Comparison of ENCODE assay signal across 8 cellular contexts in the genomic region with DNA sequence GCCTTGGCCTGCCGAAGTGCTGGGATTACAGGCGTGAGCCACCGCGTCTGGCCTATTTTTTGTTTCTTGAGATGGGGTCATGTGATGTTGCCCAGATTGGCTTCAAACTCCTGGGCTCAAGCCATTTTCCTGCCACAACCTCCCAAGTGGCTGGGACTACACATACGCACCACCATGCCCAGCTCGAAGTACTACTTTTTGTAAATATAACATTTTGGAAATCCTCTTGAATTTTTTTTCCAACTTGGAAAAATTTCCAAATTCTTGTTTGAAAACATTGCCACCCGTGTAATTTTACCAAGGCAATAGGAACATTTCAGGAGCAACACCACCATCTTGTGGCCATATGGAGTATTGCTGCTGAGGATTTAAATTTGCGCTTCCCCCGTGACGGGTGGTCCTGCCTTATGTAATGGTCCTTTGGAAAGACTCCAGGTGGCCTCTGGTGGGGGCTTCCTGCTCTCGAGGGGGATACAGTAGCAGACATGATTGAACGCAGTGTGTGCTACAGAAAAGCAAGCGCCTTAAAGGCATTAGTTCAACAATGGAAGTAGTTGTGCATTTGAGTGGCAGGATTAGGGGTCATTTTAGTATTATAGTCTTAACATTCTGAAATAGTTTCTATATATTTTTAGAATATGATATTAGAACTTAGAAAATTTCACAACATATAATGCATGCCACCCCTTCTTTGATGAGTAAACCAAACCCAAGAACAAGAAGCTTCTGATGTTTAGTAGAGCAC. TPM values are rescaled to one million over a fixed set of nuclear protein-coding genes. Genes with fewer than 3 reads are reported as not detected.
A peak's percentile ranks its signal among the peaks of the same experiment; 100 is the strongest.
DNase-seq lines count a peak whose midpoint lies in the region; ATAC-seq lines count a peak whose summit lies in the region.

No MANE protein-coding gene starts in this region.

- peak; percentile 25 for DNase-seq in DMS79 treated with DMSO at 0.1 percent for 48 hours (lab: John Stamatoyannopoulos, UW)
- no peak for DNase-seq in DMS79 (lab: John Stamatoyannopoulos, UW)
- DNase-seq in NCI-H1417 treated with DMSO at 0.1 percent for 48 hours (lab: John Stamatoyannopoulos, UW) = peak; percentile 25
- peak in 3 of 4 experiments; percentile 26 to 30 (median 27) for DNase-seq in activated CD4-positive, CD25-positive, alpha-beta regulatory T cell (lab: John Stamatoyannopoulos, UW)
- peak; percentile 49 to 50 for DNase-seq in central memory CD8-positive, alpha-beta T cell (ENCODE audit: low spot score in 2 of 2)
- DNase-seq in kidney tubule cell (ENCODE audit: low spot score) = peak; percentile 64
- peak; percentile 43 for DNase-seq in stimulated activated CD4-positive, alpha-beta T cell treated with anti-CD3 and anti-CD28 coated beads, Interleukin-4, amount 100 ng/mL, for 1 hour
- DNase-seq in occipital lobe (lab: John Stamatoyannopoulos, UW) = no peak

- H3K4me3 Mint-ChIP-seq in central memory CD8-positive, alpha-beta T cell = no peak overlapping the region

- H3K27ac Mint-ChIP-seq in central memory CD8-positive, alpha-beta T cell (ENCODE audit: low read depth) = peak overlapping the region; percentile 49

- H3K4me1 Mint-ChIP-seq in central memory CD8-positive, alpha-beta T cell = peaks cover 12% of the 10 kb centered on the region

- no peaks in the 10 kb centered on the region for H3K27me3 Mint-ChIP-seq in central memory CD8-positive, alpha-beta T cell

- H3K9me3 Mint-ChIP-seq in central memory CD8-positive, alpha-beta T cell = no peaks in the 10 kb centered on the region

- no peak for ATAC-seq in central memory CD8-positive, alpha-beta T cell (replicated peaks; ENCODE audit: extremely low read depth, poor library complexity, severe bottlenecking)

- H3K36me3 Mint-ChIP-seq in central memory CD8-positive, alpha-beta T cell (ENCODE audit: insufficient read depth) = peaks cover 28% of the 10 kb centered on the region

RNA-seq across cellular contexts. Expression of a gene that starts 8.0 kb away (rescaled TPM):
- total RNA-seq in occipital lobe = 20.7 TPM

RNA-seq across cellular contexts. Expression of a gene that starts 36.7 kb away (rescaled TPM):
- 43.8 TPM for total RNA-seq in occipital lobe

RNA-seq across cellular contexts. Expression of a gene that starts 44.4 kb away (rescaled TPM):
- not detected for total RNA-seq in occipital lobe

RNA-seq across cellular contexts. Expression of a gene that starts 49.5 kb away (rescaled TPM):
- total RNA-seq in occipital lobe = 19.7 TPM

Comparison
In these comparisons a context has a peak if more than half of its experiments do, and no peak if none do; other contexts are left out.
1. DNase-seq: peak in DMS79 treated with DMSO at 0.1 percent for 48 hours (single experiment), NCI-H1417 treated with DMSO at 0.1 percent for 48 hours (single experiment), activated CD4-positive, CD25-positive, alpha-beta regulatory T cell (3 of 4), central memory CD8-positive, alpha-beta T cell (2 of 2), kidney tubule cell (single experiment) and stimulated activated CD4-positive, alpha-beta T cell treated with anti-CD3 and anti-CD28 coated beads, Interleukin-4, amount 100 ng/mL, for 1 hour (single experiment); none in DMS79 (single experiment) and occipital lobe (single experiment).